1 cellular context compared by ENCODE assay signal in the genomic region with DNA sequence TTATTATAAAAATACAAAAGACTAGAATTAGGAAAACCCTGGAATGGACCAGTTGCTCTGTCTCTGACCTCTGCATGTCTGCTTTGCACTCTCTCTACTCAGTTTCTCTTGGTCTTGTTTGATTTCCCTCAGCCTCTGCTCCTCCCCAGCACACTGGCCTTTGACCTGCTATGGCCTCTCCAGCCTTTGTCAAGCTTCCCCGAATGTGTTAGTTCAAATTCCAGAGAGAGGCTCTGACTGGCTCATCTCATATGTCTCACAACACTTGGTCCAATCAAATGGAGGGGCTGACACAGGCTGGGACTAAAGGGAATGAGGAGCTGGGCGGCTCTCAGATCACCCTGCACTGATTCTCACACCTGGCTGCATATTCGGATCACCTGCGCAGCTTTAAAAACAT.
TF ChIP-seq lines count a peak whose summit lies in the region.

No MANE protein-coding gene starts in this region.

TF ChIP-seq in HepG2, 621 proteins besides CTCF, POLR2A, EP300 and RAD21 (continued from another document and continues in another):
- no peak for TF ChIP-seq GLMP (CRISPR knock-in tag; IDR thresholded peaks at IDR 0.05; ENCODE audit: borderline replicate concordance)
- TF ChIP-seq, protein P1, sequence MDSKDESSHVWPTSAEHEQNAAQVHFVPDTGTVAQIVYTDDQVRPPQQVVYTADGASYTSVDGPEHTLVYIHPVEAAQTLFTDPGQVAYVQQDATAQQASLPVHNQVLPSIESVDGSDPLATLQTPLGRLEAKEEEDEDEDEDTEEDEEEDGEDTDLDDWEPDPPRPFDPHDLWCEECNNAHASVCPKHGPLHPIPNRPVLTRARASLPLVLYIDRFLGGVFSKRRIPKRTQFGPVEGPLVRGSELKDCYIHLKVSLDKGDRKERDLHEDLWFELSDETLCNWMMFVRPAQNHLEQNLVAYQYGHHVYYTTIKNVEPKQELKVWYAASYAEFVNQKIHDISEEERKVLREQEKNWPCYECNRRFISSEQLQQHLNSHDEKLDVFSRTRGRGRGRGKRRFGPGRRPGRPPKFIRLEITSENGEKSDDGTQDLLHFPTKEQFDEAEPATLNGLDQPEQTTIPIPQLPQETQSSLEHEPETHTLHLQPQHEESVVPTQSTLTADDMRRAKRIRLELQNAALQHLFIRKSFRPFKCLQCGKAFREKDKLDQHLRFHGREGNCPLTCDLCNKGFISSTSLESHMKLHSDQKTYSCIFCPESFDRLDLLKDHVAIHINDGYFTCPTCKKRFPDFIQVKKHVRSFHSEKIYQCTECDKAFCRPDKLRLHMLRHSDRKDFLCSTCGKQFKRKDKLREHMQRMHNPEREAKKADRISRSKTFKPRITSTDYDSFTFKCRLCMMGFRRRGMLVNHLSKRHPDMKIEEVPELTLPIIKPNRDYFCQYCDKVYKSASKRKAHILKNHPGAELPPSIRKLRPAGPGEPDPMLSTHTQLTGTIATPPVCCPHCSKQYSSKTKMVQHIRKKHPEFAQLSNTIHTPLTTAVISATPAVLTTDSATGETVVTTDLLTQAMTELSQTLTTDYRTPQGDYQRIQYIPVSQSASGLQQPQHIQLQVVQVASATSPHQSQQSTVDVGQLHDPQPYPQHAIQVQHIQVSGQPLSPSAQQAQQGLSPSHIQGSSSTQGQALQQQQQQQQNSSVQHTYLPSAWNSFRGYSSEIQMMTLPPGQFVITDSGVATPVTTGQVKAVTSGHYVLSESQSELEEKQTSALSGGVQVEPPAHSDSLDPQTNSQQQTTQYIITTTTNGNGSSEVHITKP (CRISPR knock-in tag; IDR thresholded peaks at IDR 0.05; ENCODE audit: low read depth) = no peak
- TF ChIP-seq, protein P2, sequence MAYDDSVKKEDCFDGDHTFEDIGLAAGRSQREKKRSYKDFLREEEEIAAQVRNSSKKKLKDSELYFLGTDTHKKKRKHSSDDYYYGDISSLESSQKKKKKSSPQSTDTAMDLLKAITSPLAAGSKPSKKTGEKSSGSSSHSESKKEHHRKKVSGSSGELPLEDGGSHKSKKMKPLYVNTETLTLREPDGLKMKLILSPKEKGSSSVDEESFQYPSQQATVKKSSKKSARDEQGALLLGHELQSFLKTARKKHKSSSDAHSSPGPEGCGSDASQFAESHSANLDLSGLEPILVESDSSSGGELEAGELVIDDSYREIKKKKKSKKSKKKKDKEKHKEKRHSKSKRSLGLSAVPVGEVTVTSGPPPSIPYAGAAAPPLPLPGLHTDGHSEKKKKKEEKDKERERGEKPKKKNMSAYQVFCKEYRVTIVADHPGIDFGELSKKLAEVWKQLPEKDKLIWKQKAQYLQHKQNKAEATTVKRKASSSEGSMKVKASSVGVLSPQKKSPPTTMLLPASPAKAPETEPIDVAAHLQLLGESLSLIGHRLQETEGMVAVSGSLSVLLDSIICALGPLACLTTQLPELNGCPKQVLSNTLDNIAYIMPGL (CRISPR knock-in tag; IDR thresholded peaks at IDR 0.05; ENCODE audit: borderline replicate concordance in 1 of 2, low read depth in 1 of 2) = no peak
- TF ChIP-seq NFE2 (CRISPR knock-in tag; IDR thresholded peaks at IDR 0.05) = no peak
- TF ChIP-seq FOSL1 (CRISPR knock-in tag; IDR thresholded peaks at IDR 0.05; ENCODE audit: borderline replicate concordance) = no peak
- no peak for TF ChIP-seq ZC3H13 (CRISPR knock-in tag; IDR thresholded peaks at IDR 0.05)
- TF ChIP-seq RARG (CRISPR knock-in tag; IDR thresholded peaks at IDR 0.05; ENCODE audit: low read depth) = no peak
- TF ChIP-seq LCORL (IDR thresholded peaks at IDR 0.05) = no peak
- peak; percentile 59; the same call in 1 of the 2 replicates for TF ChIP-seq LCORL (CRISPR knock-in tag; IDR thresholded peaks at IDR 0.05)
- no peak for TF ChIP-seq KLF11 (CRISPR knock-in tag; IDR thresholded peaks at IDR 0.05)
- no peak for TF ChIP-seq ZNF720 (CRISPR knock-in tag; IDR thresholded peaks at IDR 0.05)
- no peak for TF ChIP-seq CHD2 (IDR thresholded peaks at IDR 0.05; ENCODE audit: low read depth, low read length)
- TF ChIP-seq ZBTB8A (CRISPR knock-in tag; IDR thresholded peaks at IDR 0.05; ENCODE audit: borderline replicate concordance, low read depth) = no peak
- TF ChIP-seq PRDM4 (CRISPR knock-in tag; IDR thresholded peaks at IDR 0.05; ENCODE audit: borderline replicate concordance) = no peak
- no peak for TF ChIP-seq ZNF841 (CRISPR knock-in tag; IDR thresholded peaks at IDR 0.05; ENCODE audit: borderline replicate concordance)
- peak; percentile 53 for TF ChIP-seq CREM (IDR thresholded peaks at IDR 0.05)
- no peak for TF ChIP-seq CREM (CRISPR knock-in tag; IDR thresholded peaks at IDR 0.05)
- no peak for TF ChIP-seq KDM5A (IDR thresholded peaks at IDR 0.05; ENCODE audit: borderline replicate concordance, low read length)
- TF ChIP-seq ZSCAN21 (CRISPR knock-in tag; IDR thresholded peaks at IDR 0.05; ENCODE audit: borderline replicate concordance) = no peak
- TF ChIP-seq ZSCAN22 (CRISPR knock-in tag; IDR thresholded peaks at IDR 0.05) = no peak
- no peak for TF ChIP-seq KDM1A (CRISPR knock-in tag; IDR thresholded peaks at IDR 0.05)
- 0 out of 2 replicates have a peak, but pooled peaks have one; percentile 30 for TF ChIP-seq SRF (IDR thresholded peaks at IDR 0.05; ENCODE audit: low read depth, low read length)
- TF ChIP-seq ZNF713 (CRISPR knock-in tag; IDR thresholded peaks at IDR 0.05) = no peak
- TF ChIP-seq KLF6 (CRISPR knock-in tag; IDR thresholded peaks at IDR 0.05) = no peak
- no peak for TF ChIP-seq SCMH1 (CRISPR knock-in tag; IDR thresholded peaks at IDR 0.05; ENCODE audit: borderline replicate concordance)
- TF ChIP-seq THAP7 (CRISPR knock-in tag; IDR thresholded peaks at IDR 0.05) = no peak
- TF ChIP-seq ZNF44 (CRISPR knock-in tag; IDR thresholded peaks at IDR 0.05) = no peak
- TF ChIP-seq HNRNPUL1 (IDR thresholded peaks at IDR 0.05; ENCODE audit: low read depth, low read length) = no peak
- no peak for TF ChIP-seq ZNF513 (CRISPR knock-in tag; conservative IDR thresholded peaks at IDR 0.05)
- TF ChIP-seq ZXDC (CRISPR knock-in tag; IDR thresholded peaks at IDR 0.05) = no peak
- TF ChIP-seq MED13 (CRISPR knock-in tag; IDR thresholded peaks at IDR 0.05) = no peak
- TF ChIP-seq ZKSCAN1 (IDR thresholded peaks at IDR 0.05; ENCODE audit: low read length) = no peak
- peak; percentile 40 for TF ChIP-seq YY1 (IDR thresholded peaks at IDR 0.05; ENCODE audit: insufficient read depth, insufficient replicate concordance, low read depth, low read length)
- TF ChIP-seq ZNF780A (CRISPR knock-in tag; IDR thresholded peaks at IDR 0.05) = no peak
- TF ChIP-seq ZNF292 (CRISPR knock-in tag; IDR thresholded peaks at IDR 0.05; ENCODE audit: borderline replicate concordance, low read depth) = peak; percentile 84
- TF ChIP-seq ETV6 (CRISPR knock-in tag; conservative IDR thresholded peaks at IDR 0.05) = no peak
- TF ChIP-seq, protein P3, sequence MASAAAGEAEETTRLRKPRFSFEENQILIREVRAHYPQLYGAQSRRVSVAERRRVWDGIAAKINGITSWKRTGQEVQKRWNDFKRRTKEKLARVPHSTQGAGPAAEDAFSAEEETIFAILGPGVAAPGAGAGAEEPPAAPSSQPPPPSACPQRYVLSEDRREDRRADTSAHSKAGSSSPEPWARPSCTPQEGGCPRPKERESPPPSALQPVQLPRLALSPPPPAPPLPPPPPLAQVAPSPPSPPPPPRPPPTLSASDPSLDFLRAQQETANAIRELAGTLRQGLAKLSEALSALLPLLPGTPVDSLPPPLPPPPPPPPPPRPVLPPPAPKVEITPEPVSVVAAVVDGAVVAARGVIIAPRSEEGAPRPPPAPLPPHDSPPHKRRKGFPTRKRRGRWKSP (CRISPR knock-in tag; IDR thresholded peaks at IDR 0.05) = 0 out of 2 replicates have a peak, but pooled peaks have one; percentile 47
